Comparison of ENCODE assay signal across 1 cellular context in genomic region chr6:41787219-41787917, GRCh38.
TF ChIP-seq lines count a peak whose summit lies in the region.

Gene TOMM6, plus strand, starts transcription at chr6:41787694. Its CDS starts 4 bp downstream, at chr6:41787698.

TF ChIP-seq in A549, 52 proteins besides CTCF, POLR2A, EP300 and RAD21 (continued from another document):
- TF ChIP-seq E2F6 (IDR thresholded peaks at IDR 0.05; ENCODE audit: borderline replicate concordance, low read depth) = no peak
- TF ChIP-seq BCL3 (IDR thresholded peaks at IDR 0.05) = peak; percentile 71; the same call in 2 of the 3 replicates
- no peak for TF ChIP-seq HES2 (IDR thresholded peaks at IDR 0.05)
- TF ChIP-seq PHF8 (IDR thresholded peaks at IDR 0.05; ENCODE audit: borderline replicate concordance, low read depth) = peak; percentile 90
- no peak for TF ChIP-seq ZC3H11A (IDR thresholded peaks at IDR 0.05)
- TF ChIP-seq MAZ (IDR thresholded peaks at IDR 0.05; ENCODE audit: borderline replicate concordance, low read depth, low read length) = no peak
- no peak for TF ChIP-seq ZSCAN20 (CRISPR knock-in tag; IDR thresholded peaks at IDR 0.05)
- no peak for TF ChIP-seq SREBF2 (IDR thresholded peaks at IDR 0.05)
- TF ChIP-seq BHLHE40 (IDR thresholded peaks at IDR 0.05; ENCODE audit: low read depth, low read length) = no peak
- no peak for TF ChIP-seq CBX8 (IDR thresholded peaks at IDR 0.05)
- TF ChIP-seq HOXB5 (CRISPR knock-in tag; IDR thresholded peaks at IDR 0.05) = no peak
- peak; percentile 74; the same call in 1 of the 2 replicates for TF ChIP-seq PBX3 (IDR thresholded peaks at IDR 0.05)
- TF ChIP-seq KDM5A (IDR thresholded peaks at IDR 0.05) = peak; percentile 93
- TF ChIP-seq ESRRA (IDR thresholded peaks at IDR 0.05; ENCODE audit: borderline replicate concordance, low read length) = no peak
- no peak for TF ChIP-seq NPAS2 (CRISPR knock-in tag; IDR thresholded peaks at IDR 0.05; ENCODE audit: borderline replicate concordance)
- no peak for TF ChIP-seq RCOR1 (IDR thresholded peaks at IDR 0.05; ENCODE audit: low read depth, low read length)
- TF ChIP-seq HEYL (CRISPR knock-in tag; IDR thresholded peaks at IDR 0.05) = no peak
- no peak for TF ChIP-seq CEBPB (IDR thresholded peaks at IDR 0.05)
- TF ChIP-seq POLR2AphosphoS2 (conservative IDR thresholded peaks at IDR 0.05; ENCODE audit: low read length) = no peak
- no peak for TF ChIP-seq TFCP2L1 (CRISPR knock-in tag; IDR thresholded peaks at IDR 0.05)
- no peak for TF ChIP-seq FOXS1 (CRISPR knock-in tag; IDR thresholded peaks at IDR 0.05)
- TF ChIP-seq GATA3 (IDR thresholded peaks at IDR 0.05; ENCODE audit: borderline replicate concordance) = no peak; the same call in 1 of the 2 replicates
- no peak for TF ChIP-seq ELK1 (IDR thresholded peaks at IDR 0.05; ENCODE audit: low read depth, low read length)
